8 cellular contexts compared by ENCODE assay signal in the genomic region with DNA sequence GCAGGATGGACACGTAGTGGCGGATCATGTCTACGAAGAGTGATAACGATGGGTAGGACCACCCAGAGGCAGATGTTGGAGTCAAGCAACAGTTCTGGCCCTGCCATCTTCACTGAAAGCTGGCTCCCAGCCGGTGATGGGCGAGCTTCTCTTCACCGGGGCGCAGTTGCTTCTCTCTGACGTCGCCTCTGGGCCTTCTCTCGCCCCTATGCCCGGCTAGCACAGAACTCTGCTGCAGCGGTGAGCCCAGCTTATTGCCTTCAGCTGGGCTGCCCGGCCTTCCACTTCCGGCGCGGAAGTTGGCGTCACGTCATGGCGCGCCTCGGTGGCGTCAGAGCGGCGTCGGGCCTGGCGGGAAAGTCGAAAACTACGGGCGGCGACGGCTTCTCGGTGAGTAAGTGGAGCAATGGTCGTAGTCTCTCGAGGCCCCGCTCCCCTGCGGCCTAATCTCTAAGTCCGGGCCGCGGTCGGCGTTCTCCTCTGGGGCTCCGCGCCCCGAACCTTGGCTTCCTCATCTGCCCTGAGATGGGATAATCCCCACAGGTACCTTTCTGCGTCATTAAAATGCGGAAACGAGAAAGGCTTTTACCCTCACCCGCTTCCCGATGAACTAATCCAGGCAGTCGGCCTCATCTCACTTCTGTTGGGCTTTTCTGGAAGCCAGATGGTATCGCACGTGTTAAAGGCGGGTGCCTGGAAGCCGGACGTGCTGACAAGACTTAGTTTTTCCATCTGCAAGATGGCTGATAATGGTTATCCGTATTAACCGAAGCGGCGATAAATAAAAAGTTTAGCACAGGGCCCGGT. TPM values are rescaled to one million over a fixed set of nuclear protein-coding genes. Genes with fewer than 3 reads are reported as not detected.
A peak's percentile ranks its signal among the peaks of the same experiment; 100 is the strongest.
DNase-seq lines count a peak whose midpoint lies in the region; ATAC-seq and TF ChIP-seq lines count a peak whose summit lies in the region.

A gene (plus strand): TSS at position 354 of the 807 bp plus-strand sequence. CDS start 2,221 bp downstream, outside the sequence.

- H3K9me3 ChIP-seq in right atrium auricular region (no peaks in the 10 kb centered on the region), uterus (no peaks in the 10 kb centered on the region)

- peak; percentile 18 to 66 for TF ChIP-seq POLR2A in uterus (IDR thresholded peaks at IDR 0.05)

- TF ChIP-seq CTCF in right atrium auricular region (IDR thresholded peaks at IDR 0.05): no peak
- TF ChIP-seq CTCF in uterus (IDR thresholded peaks at IDR 0.05): peak in 1 of 4 experiments; percentile 22

- H3K4me1 ChIP-seq in right atrium auricular region (peaks cover 0 to 26% of the 10 kb centered on the region in 2 donors), uterus (no peaks in the 10 kb centered on the region)

- ATAC-seq in GM18502 (IDR thresholded peaks at IDR 0.05; ENCODE audit: poor library complexity, unreplicated experiment) (peak; percentile 88), HG02798 (IDR thresholded peaks at IDR 0.05; ENCODE audit: poor library complexity, unreplicated experiment) (peak; percentile 94)

- H3K27me3 ChIP-seq in right atrium auricular region (no peaks in the 10 kb centered on the region), uterus (no peaks in the 10 kb centered on the region)

- H3K4me3 ChIP-seq in right atrium auricular region (peak within 1 kb of the TSS; percentile 62 to 96), uterus (peak within 1 kb of the TSS; percentile 62 to 67)

- intact Hi-C loops in T-helper 2 cell treated with Interferon-gamma antibody and Interleukin-4, amounts not matched to agents 100 ng/mL and 5 ng/mL, for 36 hours (cut with micrococcal nuclease): loop anchor here (1.0 to 5.0 kb wide), 8 partner anchors 15 to 295 kb away; a partner anchor contains a TSS
- intact Hi-C loops in uterus (cut with DNase I; ENCODE audit: low total_unique reads): no loop called here

- peak within 1 kb of the TSS; percentile 53 to 77 for H3K27ac ChIP-seq in right atrium auricular region
- H3K27ac ChIP-seq in uterus: peak within 1 kb of the TSS; percentile 20 to 68

- H3K36me3 ChIP-seq in right atrium auricular region (peaks cover 21% of the 10 kb centered on the region), uterus (no peaks in the 10 kb centered on the region)

- DNase-seq in NCI-H1417 treated with DMSO at 0.1 percent for 48 hours (lab: John Stamatoyannopoulos, UW) (peak; percentile 7), anterior cingulate cortex (lab: John Stamatoyannopoulos, UW) (peak; percentile 8 to 93 (median 80)), right atrium auricular region (ENCODE audit: low spot score) (peak; percentile 92), putamen (ENCODE audit: low spot score) (peak; percentile 84), uterus (peak; percentile 82 to 91)

RNA-seq across cellular contexts. Expression of the gene that starts here (rescaled TPM):
- total RNA-seq in T-helper 2 cell treated with Interferon-gamma antibody and Interleukin-4, amounts not matched to agents 100 ng/mL and 5 ng/mL, for 36 hours: 56.6 and 61.9 TPM in 2 replicates
- 1 to 10 TPM; 1.7 to 2.0 TPM for total RNA-seq in right atrium auricular region
- 10 to 100 TPM in 1 of 4 donors, 1 to 10 TPM in 2, not detected in 1; 3.0 to 17.7 (median 3.6) TPM for total RNA-seq in uterus

Comparison
In these comparisons a context has a peak if more than half of its experiments do, and no peak if none do; other contexts are left out.
1. Peak in every context shown above with its lines: DNase-seq, ATAC-seq, H3K4me3 ChIP-seq and H3K27ac ChIP-seq.
2. DNase-seq: peak in every context shown above with its lines; median percentile 92 in right atrium auricular region; 86 in uterus; 84 in putamen; 80 in anterior cingulate cortex; 7 in NCI-H1417 treated with DMSO at 0.1 percent for 48 hours.